In the genomic region with DNA sequence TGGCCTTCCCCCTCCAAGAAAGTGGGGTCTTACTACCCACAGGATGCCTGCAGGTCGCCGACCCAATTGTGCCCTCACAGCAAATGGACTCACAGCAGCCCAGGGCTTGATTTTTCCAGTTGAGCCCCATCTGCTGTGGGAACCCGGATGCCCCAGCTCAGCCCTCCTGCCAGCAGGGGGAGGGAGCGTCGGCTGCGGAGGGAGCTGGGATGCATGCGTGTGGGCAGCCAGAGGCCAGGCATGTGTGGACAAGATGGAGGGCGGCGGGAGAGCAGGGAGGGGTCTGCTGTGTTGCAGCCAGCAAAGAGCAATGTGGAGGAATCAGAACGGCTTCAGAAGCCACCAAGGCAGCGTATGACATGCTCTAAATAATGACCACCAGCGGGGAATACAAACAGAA, we compare ENCODE assay signal across 13 cellular contexts. TPM values are rescaled to one million over a fixed set of nuclear protein-coding genes. Genes with fewer than 3 reads are reported as not detected.
A peak's percentile ranks its signal among the peaks of the same experiment; 100 is the strongest.
DNase-seq lines count a peak whose midpoint lies in the region; ATAC-seq, FAIRE-seq and TF ChIP-seq lines count a peak whose summit lies in the region.
"Had no signal": no experiment of that assay in that cellular context is flagged by ENCODE, and none has a peak within 500 bp of the region (broad histone marks: within the 10 kb centered on the region; RNA-seq: fewer than 3 reads in every experiment).

No MANE protein-coding gene starts in this region.

- WGBS in neuronal stem cell (ENCODE audit: extremely low coverage in 2 of 2, insufficient read length in 2 of 2, insufficient replicate concordance in 1 of 2), 2 donors: no CpG with 5 or more reads among the region's 12 CpGs

- H2BK12ac ChIP-seq in neuronal stem cell (ENCODE audit: low read length): no peak overlapping the region

- H3K27me3 ChIP-seq in MG63 (no peaks in the 10 kb centered on the region), neuronal stem cell (ENCODE audit: control insufficient read depth in 3 of 3, insufficient read depth in 3 of 3, low read depth in 1 of 3, low read length in 3 of 3) (peaks cover 0 to 13% (median 0%) of the 10 kb centered on the region in 3 experiments)

- POLR2A ChIA-PET in activated CD4-positive, alpha-beta memory T cell treated with anti-CD3 and anti-CD28 coated beads for 36 hours (lab: Charles Lee): no interaction called here

- TF ChIP-seq POLR2A in GM12892 (IDR thresholded peaks at IDR 0.05; ENCODE audit: low read depth, low read length): no peak

- no peak for FAIRE-seq in GM12892 (lab: Jason Lieb, UNC)

- H3K14ac ChIP-seq in neuronal stem cell (ENCODE audit: low read length): no peak overlapping the region

- no peak overlapping the region for H3K4me3 Mint-ChIP-seq in activated CD4-positive, alpha-beta memory T cell treated with anti-CD3 and anti-CD28 coated beads for 36 hours
- H3K4me3 Mint-ChIP-seq: activated B cell treated with CpG ODN at 0.5 μM for 24 hours had no signal

- intact Hi-C loops in activated CD4-positive, alpha-beta memory T cell treated with anti-CD3 and anti-CD28 coated beads for 36 hours (cut with micrococcal nuclease): no loop called here

- CTCF ChIA-PET in activated CD4-positive, alpha-beta memory T cell treated with anti-CD3 and anti-CD28 coated beads for 36 hours (lab: Charles Lee): no interaction called here

- no peak overlapping the region for H3K9ac ChIP-seq in neuronal stem cell (ENCODE audit: low read depth, low read length, poor library complexity)

- H3K4ac ChIP-seq in neuronal stem cell (ENCODE audit: low read length): no peak overlapping the region

- H3K36me3 Mint-ChIP-seq in activated CD4-positive, alpha-beta memory T cell treated with anti-CD3 and anti-CD28 coated beads for 36 hours: no peaks in the 10 kb centered on the region

- DNase-seq in DMS 273 (lab: John Stamatoyannopoulos, UW; ENCODE audit: unreplicated experiment): peak; percentile 69
- no peak for DNase-seq in DMS 273 treated with DMSO at 0.1 percent for 48 hours (lab: John Stamatoyannopoulos, UW)
- DNase-seq in MG63: peak; percentile 18
- peak; percentile 48 for DNase-seq in dermis blood vessel endothelial cell
- peak; percentile 21 for DNase-seq in neuronal stem cell (ENCODE audit: low spot score)
- no peak for DNase-seq in activated CD4-positive, alpha-beta memory T cell treated with anti-CD3 and anti-CD28 coated beads for 36 hours
- no peak for DNase-seq in GM12892 (ENCODE audit: insufficient read length)
- DNase-seq: activated B cell treated with CpG ODN at 0.5 μM for 24 hours; activated gamma-delta T cell treated with Interleukin-2 at 50 U/mL for 16 hours; GOT3; midbrain; NK-92 treated with Interleukin-12 subunit alpha and Interleukin-12 subunit beta, amount 100 ng/mL, for 24 hours had no signal

- H4K91ac ChIP-seq in neuronal stem cell (ENCODE audit: low read depth, low read length, poor library complexity): no peak overlapping the region

- no peak overlapping the region for H3K4me3 ChIP-seq in MG63
- H3K4me3 ChIP-seq in neuronal stem cell (ENCODE audit: low read length in 2 of 2): no peak overlapping the region

- peak overlapping the region; percentile 56 for H2BK5ac ChIP-seq in neuronal stem cell (ENCODE audit: low read length)

- no peaks in the 10 kb centered on the region for H3K4me1 Mint-ChIP-seq in activated CD4-positive, alpha-beta memory T cell treated with anti-CD3 and anti-CD28 coated beads for 36 hours (ENCODE audit: low read depth)

- H3K18ac ChIP-seq in neuronal stem cell (ENCODE audit: low read length): peak overlapping the region; percentile 74

- H3K9me3 Mint-ChIP-seq in activated CD4-positive, alpha-beta memory T cell treated with anti-CD3 and anti-CD28 coated beads for 36 hours: no peaks in the 10 kb centered on the region
- H3K9me3 Mint-ChIP-seq: activated B cell treated with CpG ODN at 0.5 μM for 24 hours had no signal

- H4K8ac ChIP-seq in neuronal stem cell (ENCODE audit: low read depth, low read length): peak overlapping the region; percentile 97

- H3K27ac Mint-ChIP-seq in activated CD4-positive, alpha-beta memory T cell treated with anti-CD3 and anti-CD28 coated beads for 36 hours: no peak overlapping the region
- H3K27ac Mint-ChIP-seq: activated B cell treated with CpG ODN at 0.5 μM for 24 hours had no signal

- H3K27me3 Mint-ChIP-seq in activated CD4-positive, alpha-beta memory T cell treated with anti-CD3 and anti-CD28 coated beads for 36 hours: peaks cover 12% of the 10 kb centered on the region

- no peak for ATAC-seq in GM19351 (IDR thresholded peaks at IDR 0.05; ENCODE audit: unreplicated experiment)

- H3K23ac ChIP-seq in neuronal stem cell (ENCODE audit: low read depth, low read length, poor library complexity): no peak overlapping the region

- no peak overlapping the region for H2BK120ac ChIP-seq in neuronal stem cell (ENCODE audit: low read depth, low read length)

- H2AFZ ChIP-seq in neuronal stem cell (ENCODE audit: low read length): peak overlapping the region; percentile 93

- H3K79me1 ChIP-seq in neuronal stem cell (ENCODE audit: low read depth, low read length): no peaks in the 10 kb centered on the region

- H3K9me3 ChIP-seq in MG63: no peaks in the 10 kb centered on the region
- no peaks in the 10 kb centered on the region for H3K9me3 ChIP-seq in neuronal stem cell (replicated peaks in 1 of 2; ENCODE audit: control insufficient read depth in 2 of 2, insufficient read depth in 1 of 2, low read depth in 1 of 2, low read length in 2 of 2)

- H2BK15ac ChIP-seq in neuronal stem cell (ENCODE audit: low read length): peak overlapping the region; percentile 96

- peaks cover 5 to 9% of the 10 kb centered on the region in 2 donors for H3K4me1 ChIP-seq in neuronal stem cell (ENCODE audit: control insufficient read depth in 2 of 2, insufficient read depth in 1 of 2, low read depth in 1 of 2, low read length in 2 of 2)

- H3K4me2 ChIP-seq in neuronal stem cell (ENCODE audit: insufficient read depth, low read length, poor library complexity, severe bottlenecking): no peak overlapping the region

- no peak overlapping the region for H2AK5ac ChIP-seq in neuronal stem cell (ENCODE audit: low read depth, low read length)

- H3K27ac ChIP-seq in neuronal stem cell (replicated peaks; ENCODE audit: low read length): no peak overlapping the region

- H3K36me3 ChIP-seq in MG63: no peaks in the 10 kb centered on the region
- no peaks in the 10 kb centered on the region for H3K36me3 ChIP-seq in neuronal stem cell (replicated peaks in 1 of 2; ENCODE audit: control insufficient read depth in 2 of 2, insufficient read depth in 2 of 2, low read length in 2 of 2)

RNA-seq across cellular contexts. Expression of gene EIF3D, which starts 41.0 kb away (rescaled TPM):
- 575 and 712 TPM in 2 replicates for total RNA-seq in MG63 (2014; rRNA removed; shearing (Covaris generic); ENCODE audit: low replicate concordance)
- total RNA-seq in dermis blood vessel endothelial cell: 462 and 522 TPM in 2 replicates
- 145 TPM for polyA plus RNA-seq in neuronal stem cell (2013, experiment 1 of 2)
- 142 TPM for polyA plus RNA-seq in neuronal stem cell (2013, experiment 2 of 2)
- 100 to 1,000 TPM; 314 to 321 TPM for total RNA-seq in activated CD4-positive, alpha-beta memory T cell treated with anti-CD3 and anti-CD28 coated beads for 36 hours
- 282 TPM for polyA plus RNA-seq in GM12892 (2012; ENCODE audit: missing spikeins)

Comparison
In these comparisons a context has a peak if more than half of its experiments do, and no peak if none do; other contexts are left out.
1. DNase-seq: peak in DMS 273 (single experiment), MG63 (single experiment), dermis blood vessel endothelial cell (single experiment) and neuronal stem cell (single experiment); none in DMS 273 treated with DMSO at 0.1 percent for 48 hours (single experiment), activated CD4-positive, alpha-beta memory T cell treated with anti-CD3 and anti-CD28 coated beads for 36 hours (single experiment) and GM12892 (single experiment).